ENCODE assay signal across 16 cellular contexts in the genomic region with DNA sequence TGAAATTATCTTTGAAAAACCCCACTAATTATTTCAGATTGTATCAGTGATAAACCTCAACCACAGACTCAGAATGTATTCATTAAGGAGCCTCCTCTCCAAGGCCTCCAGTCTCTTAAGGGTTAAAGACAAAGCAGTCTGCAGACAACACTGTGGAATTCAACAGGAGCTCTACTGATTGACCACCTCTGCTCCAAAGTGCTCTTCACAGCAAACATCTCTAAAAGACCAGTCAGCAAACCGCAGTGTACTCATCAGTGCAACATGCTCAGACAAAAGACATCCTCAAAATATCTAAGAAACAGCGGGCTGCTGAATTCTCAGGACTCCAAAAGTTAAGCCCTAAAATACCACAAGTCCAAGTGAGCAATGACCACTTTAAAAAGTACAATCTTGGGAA. TPM values are rescaled to one million over a fixed set of nuclear protein-coding genes. Genes with fewer than 3 reads are reported as not detected.
DNase-seq lines count a peak whose midpoint lies in the region; ATAC-seq, FAIRE-seq and TF ChIP-seq lines count a peak whose summit lies in the region.
"Had no signal": no experiment of that assay in that cellular context is flagged by ENCODE, and none has a peak within 500 bp of the region (broad histone marks: within the 10 kb centered on the region; RNA-seq: fewer than 3 reads in every experiment).

No MANE protein-coding gene starts in this region.

- 94% methylated on average over 2 of the region's 2 CpGs for WGBS in GM12878 (ENCODE audit: insufficient coverage, insufficient replicate concordance, low lambda C conversion rate, missing lambda C conversion rate)

- H3K36me3 ChIP-seq in HEK293 (ENCODE audit: control insufficient read depth in 2 of 2, insufficient read depth in 1 of 2, low read length in 2 of 2) (peaks cover 14 to 30% of the 10 kb centered on the region in 2 experiments; a peak in 2 of 3 replicates), GM12878 (ENCODE audit: control insufficient read depth in 2 of 2, insufficient read depth in 2 of 2, low read length in 1 of 2) (peaks cover 2 to 3% of the 10 kb centered on the region in 2 experiments; a peak in 3 of 4 replicates)

- FAIRE-seq in GM12878 (lab: Jason Lieb, UNC): peak; percentile 47
- FAIRE-seq: D721Med, endothelial cell of umbilical vein had no signal

- intact Hi-C loops in GM12878 (cut with micrococcal nuclease; ENCODE audit: unreplicated experiment): no loop called here

- ATAC-seq in GM12878 (no peak), GM19328 (IDR thresholded peaks at IDR 0.05; ENCODE audit: unreplicated experiment) (no peak)

- H2AFZ ChIP-seq in GM12878 (ENCODE audit: control insufficient read depth, low read depth, low read length): no peak overlapping the region

- no peak for TF ChIP-seq CTCF in HEK293 (tag by site-specific recombination; IDR thresholded peaks at IDR 0.05)
- no peak for TF ChIP-seq CTCF in GM12878 (IDR thresholded peaks at IDR 0.05 in 2 of 3, conservative IDR thresholded peaks at IDR 0.05 in 1 of 3; ENCODE audit: control insufficient read depth in 2 of 3, extremely low read depth in 1 of 3, insufficient read depth in 1 of 3, low read depth in 3 of 3, low read length in 3 of 3)

- CTCF ChIA-PET in HEK293 (lab: Yijun Ruan, JAX) (no interaction called here), GM12878 (lab: Yijun Ruan, JAX) (no interaction called here)

- DNase-seq in A172 (ENCODE audit: low spot score): peak; percentile 64
- no peak for DNase-seq in GM12878 (ENCODE audit: low read depth, low spot score)
- DNase-seq in islet precursor cell: peak; percentile 73
- no peak for DNase-seq in erythroblast (lab: John Stamatoyannopoulos, UW)
- DNase-seq in stimulated activated CD4-positive, alpha-beta T cell treated with anti-CD3 and anti-CD28 coated beads, Interleukin-4, amount 100 ng/mL, for 1 hour: no peak
- no peak for DNase-seq in NCI-H1436 treated with DMSO at 0.1 percent for 48 hours (lab: John Stamatoyannopoulos, UW)
- DNase-seq: activated naive CD4-positive, alpha-beta T cell treated with Interleukin-2 at 50 U/mL for 16 hours; GOT3; NCI-H226; occipital lobe had no signal

- POLR2A ChIA-PET in HEK293 (lab: Yijun Ruan, JAX) (interaction anchor here (0.6 to 1.3 kb wide), 2 partner anchors 80 to 85 kb away, joined by 3 read pairs; no protein-coding TSS in a partner anchor), GM12878 (lab: Charles Lee) (no interaction called here)

- H3K4me1 ChIP-seq in HEK293 (ENCODE audit: control insufficient read depth, insufficient read depth, low read length): no peaks in the 10 kb centered on the region
- no peaks in the 10 kb centered on the region for H3K4me1 ChIP-seq in GM12878 (ENCODE audit: control insufficient read depth, insufficient read depth, low read length)

- no peak overlapping the region for H3K4me2 ChIP-seq in GM12878 (ENCODE audit: control insufficient read depth, insufficient read depth)

- TF ChIP-seq RAD21 in GM12878 (IDR thresholded peaks at IDR 0.05; ENCODE audit: insufficient read depth, low read depth, low read length): no peak

- no peaks in the 10 kb centered on the region for H4K20me1 ChIP-seq in GM12878 (ENCODE audit: control insufficient read depth, insufficient read depth)

- H3K79me2 ChIP-seq in GM12878 (ENCODE audit: control insufficient read depth, insufficient read depth, low read length): no peaks in the 10 kb centered on the region

- H3K27ac ChIP-seq in HEK293 (ENCODE audit: extremely low read depth, low read depth, low read length) (no peak overlapping the region), GM12878 (ENCODE audit: control insufficient read depth, insufficient read depth) (no peak overlapping the region)
- H3K27ac ChIP-seq: VCaP had no signal

- in situ Hi-C loops in GM12878 (cut with MboI): no loop called here

- no peaks in the 10 kb centered on the region for H3K27me3 ChIP-seq in GM12878 (replicated peaks in 1 of 2; ENCODE audit: control insufficient read depth in 2 of 2, insufficient read depth in 2 of 2, low read length in 1 of 2)

- TF ChIP-seq EP300 in GM12878 (IDR thresholded peaks at IDR 0.05; ENCODE audit: borderline replicate concordance in 1 of 2, control insufficient read depth in 1 of 2, low read depth in 2 of 2, low read length in 2 of 2): no peak

- SMC1A ChIA-PET in GM12878 (lab: Charles Lee; ENCODE audit: uncharacterized antibody, unreplicated experiment): no interaction called here

- H3K9ac ChIP-seq in GM12878 (ENCODE audit: control insufficient read depth, insufficient read depth, low read length): no peak overlapping the region

- RAD21 ChIA-PET in GM12878 (lab: Charles Lee; ENCODE audit: unreplicated experiment): no interaction called here

- TF ChIP-seq POLR2A in GM12878 (IDR thresholded peaks at IDR 0.05; ENCODE audit: low read depth, low read length): no peak
- TF ChIP-seq POLR2A in erythroblast (IDR thresholded peaks at IDR 0.05; ENCODE audit: low read length): no peak

- H3K9me3 ChIP-seq in HEK293 (ENCODE audit: control insufficient read depth, insufficient read depth, low read depth, low read length): no peaks in the 10 kb centered on the region
- H3K9me3 ChIP-seq in GM12878 (replicated peaks; ENCODE audit: control insufficient read depth, insufficient read depth, low read length): no peaks in the 10 kb centered on the region

- H3K4me3 ChIP-seq in HEK293 (ENCODE audit: low read depth, low read length) (no peak overlapping the region), GM12878 (no peak overlapping the region)
- H3K4me3 ChIP-seq: lung had no signal

- no TSS peak for BruUV-seq in GM12878 (replicated peaks; lab: Mats Ljungman, UMichigan)

TF ChIP-seq in HEK293, 187 proteins besides CTCF, POLR2A, EP300 and RAD21:
- TF ChIP-seq ZNF138 (tag by site-specific recombination; IDR thresholded peaks at IDR 0.05; ENCODE audit: borderline replicate concordance) (no peak), FEZF1 (tag by site-specific recombination; IDR thresholded peaks at IDR 0.05) (peak; percentile 31)

TF ChIP-seq in GM12878, 131 proteins besides CTCF, POLR2A, EP300 and RAD21:
- TF ChIP-seq CBFB (IDR thresholded peaks at IDR 0.05; ENCODE audit: low read depth) (no peak), MYB (IDR thresholded peaks at IDR 0.05; ENCODE audit: borderline replicate concordance, low read depth, low read length) (no peak), TCF3 (IDR thresholded peaks at IDR 0.05; ENCODE audit: borderline replicate concordance, insufficient read depth, low read depth, low read length) (no peak), ZNF207 (IDR thresholded peaks at IDR 0.05; ENCODE audit: borderline replicate concordance) (no peak), ZNF622 (IDR thresholded peaks at IDR 0.05) (no peak)
- TF ChIP-seq, protein P1, sequence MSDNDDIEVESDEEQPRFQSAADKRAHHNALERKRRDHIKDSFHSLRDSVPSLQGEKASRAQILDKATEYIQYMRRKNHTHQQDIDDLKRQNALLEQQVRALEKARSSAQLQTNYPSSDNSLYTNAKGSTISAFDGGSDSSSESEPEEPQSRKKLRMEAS (IDR thresholded peaks at IDR 0.05; ENCODE audit: low read depth, low read length): no peak

RNA-seq across cellular contexts. Expression of a gene that starts 42.0 kb away (rescaled TPM):
- 37.6 and 46.1 TPM in 2 replicates for total RNA-seq in A172 (2014; rRNA removed; shearing (Covaris generic))
- total RNA-seq in GM12878 (2013; cell fraction: nucleolus; rRNA removed): 130 and 131 TPM in 2 replicates
- total RNA-seq in GM12878 (2014; rRNA removed) (51.1 and 55.4 TPM in 2 replicates), GM12878 (2014; rRNA removed; fragmentation: Illumina TruSeq; extraction: Trizol) (37.0 and 38.3 TPM in 2 replicates), GM12878 (2021) (58.3 and 63.1 TPM in 2 replicates)
- polyA plus RNA-seq in GM12878 (2011; ENCODE audit: low read depth): 25.6 TPM
- polyA plus RNA-seq in GM12878 (2011; rRNA removed) (72.9 and 76.4 TPM in 2 replicates), GM12878 (2014; fragmentation: Illumina TruSeq; extraction: Trizol) (57.8 and 70.4 TPM in 2 replicates), GM12878 (2014; fragmentation: Nextera tagmentation; extraction: Ambion mirVana) (10 to 100 TPM; 30.7 to 38.6 TPM), GM12878 (2014; rRNA removed) (54.2 and 62.2 TPM in 2 replicates), GM12878 (2016; fragmentation: Nextera tagmentation; extraction: Ambion mirVana) (10 to 100 TPM; 54.8 to 62.4 TPM)
- polyA plus RNA-seq in GM12878 (2011; cell fraction: cytosol; rRNA removed): 55.8 and 56.6 TPM in 2 replicates
- 146 and 213 TPM in 2 replicates for polyA plus RNA-seq in GM12878 (2011; cell fraction: nucleus; rRNA removed)
- polyA plus RNA-seq in GM12878 (2012): 34.7 and 35.9 TPM in 2 replicates
- 39.6 and 42.6 TPM in 2 replicates for polyA minus RNA-seq in GM12878 (2011; rRNA and poly(A)+ RNA removed)
- polyA minus RNA-seq in GM12878 (2011; cell fraction: cytosol; rRNA and poly(A)+ RNA removed): 20.0 and 25.1 TPM in 2 replicates
- 52.5 and 64.1 TPM in 2 replicates for polyA minus RNA-seq in GM12878 (2011; cell fraction: nucleus; rRNA and poly(A)+ RNA removed)

Comparison
In these comparisons a context has a peak if more than half of its experiments do, and no peak if none do; other contexts are left out.
1. DNase-seq: peak in A172 (single experiment) and islet precursor cell (single experiment); none in GM12878 (single experiment), erythroblast (0 of 2), stimulated activated CD4-positive, alpha-beta T cell treated with anti-CD3 and anti-CD28 coated beads, Interleukin-4, amount 100 ng/mL, for 1 hour (single experiment) and NCI-H1436 treated with DMSO at 0.1 percent for 48 hours (single experiment).